ENCODE assay signal across 20 cellular contexts in genomic region chr3:114698355-114699105, GRCh38.
"Had no signal": no experiment of that assay in that cellular context is flagged by ENCODE, and none has a peak within 500 bp of the region (broad histone marks: within the 10 kb centered on the region; RNA-seq: fewer than 3 reads in every experiment).

No MANE protein-coding gene starts in this region.

- H3K27ac ChIP-seq: cardiac muscle cell, lower lobe of right lung, neural progenitor cell, ovary, thyroid gland had no signal

- H3K9me3 ChIP-seq: lower lobe of right lung, ovary, thyroid gland had no signal

- H3K4me3 Mint-ChIP-seq: activated B cell treated with CpG ODN at 0.5 μM for 24 hours; activated CD8-positive, alpha-beta T cell treated with anti-CD3 and anti-CD28 coated beads for 36 hours; activated T-cell treated with anti-CD3 and anti-CD28 coated beads, Interleukin-2, amount 50 U/mL, for 4 hours; naive B cell; neural progenitor cell; T-helper 1 cell treated with Interleukin-12 subunit alpha and Interleukin-12 subunit beta and Interleukin-4 antibody, amounts not matched to agents 30 μg/mL and 1 μg/mL, for 36 hours had no signal

- DNase-seq: activated B cell treated with CpG ODN at 0.5 μM for 24 hours; activated CD4-positive, alpha-beta T cell treated with anti-CD3 and anti-CD28 coated beads for 48 hours; activated CD8-positive, alpha-beta T cell treated with anti-CD3 and anti-CD28 coated beads for 36 hours; activated effector memory CD4-positive, alpha-beta T cell treated with anti-CD3 and anti-CD28 coated beads, Interleukin-2, amount 50 U/mL, for 16 hours; activated T-cell treated with anti-CD3 and anti-CD28 coated beads, Interleukin-2, amount 50 U/mL, for 4 hours; hippocampal formation; kidney glomerular epithelial cell; lower lobe of right lung; midbrain; naive B cell; ovary; stimulated activated CD4-positive, alpha-beta T cell treated with anti-CD3 and anti-CD28 coated beads, Interleukin-1b, Interleukin-23, amount 100 ng/mL, for 48 hours; thyroid gland had no signal

- H3K4me1 ChIP-seq: thyroid gland had no signal

- H3K27me3 Mint-ChIP-seq: activated B cell treated with CpG ODN at 0.5 μM for 24 hours; activated CD8-positive, alpha-beta T cell treated with anti-CD3 and anti-CD28 coated beads for 36 hours; naive B cell had no signal

- FAIRE-seq: endometrium, urothelium cell line had no signal

- H3K36me3 Mint-ChIP-seq: activated naive CD4-positive, alpha-beta T cell treated with anti-CD3 and anti-CD28 coated beads, Interleukin-2, amount 50 U/mL, for 72 hours; neural progenitor cell had no signal

- ATAC-seq: activated CD8-positive, alpha-beta T cell treated with anti-CD3 and anti-CD28 coated beads for 36 hours; activated naive CD4-positive, alpha-beta T cell treated with anti-CD3 and anti-CD28 coated beads, Interleukin-2, amount 50 U/mL, for 72 hours; activated T-cell treated with anti-CD3 and anti-CD28 coated beads, Interleukin-2, amount 50 U/mL, for 4 hours; esophagus mucosa had no signal

- H3K27ac Mint-ChIP-seq: activated B cell treated with CpG ODN at 0.5 μM for 24 hours; activated CD8-positive, alpha-beta T cell treated with anti-CD3 and anti-CD28 coated beads for 36 hours; activated naive CD4-positive, alpha-beta T cell treated with anti-CD3 and anti-CD28 coated beads, Interleukin-2, amount 50 U/mL, for 72 hours; naive B cell; neural progenitor cell; T-helper 1 cell treated with Interleukin-12 subunit alpha and Interleukin-12 subunit beta and Interleukin-4 antibody, amounts not matched to agents 30 μg/mL and 1 μg/mL, for 36 hours had no signal

- H3K36me3 ChIP-seq: cardiac muscle cell, lower lobe of right lung, neural progenitor cell, ovary, thyroid gland had no signal

- H3K4me3 ChIP-seq: cardiac muscle cell, lower lobe of right lung, neural progenitor cell, ovary, thyroid gland had no signal

- H3K27me3 ChIP-seq: cardiac muscle cell, neural progenitor cell, ovary, thyroid gland had no signal
